ENCODE assay signal across 18 cellular contexts in genomic region chr17:80021600-80021999, GRCh38.
"Had no signal": no experiment of that assay in that cellular context is flagged by ENCODE, and none has a peak within 500 bp of the region (broad histone marks: within the 10 kb centered on the region; RNA-seq: fewer than 3 reads in every experiment).

No MANE protein-coding gene starts in this region.

- H3K27ac Mint-ChIP-seq: activated naive CD4-positive, alpha-beta T cell treated with anti-CD3 and anti-CD28 coated beads, Interleukin-2, amount 50 U/mL, for 24 hours; effector memory CD8-positive, alpha-beta T cell; natural killer cell had no signal

- H3K36me3 Mint-ChIP-seq: activated naive CD4-positive, alpha-beta T cell treated with anti-CD3 and anti-CD28 coated beads, Interleukin-2, amount 50 U/mL, for 24 hours; natural killer cell had no signal

- H3K9me3 ChIP-seq: lower lobe of right lung, sigmoid colon, spleen, vagina had no signal

- H3K9me3 Mint-ChIP-seq: activated naive CD4-positive, alpha-beta T cell treated with anti-CD3 and anti-CD28 coated beads, Interleukin-2, amount 50 U/mL, for 24 hours; effector memory CD8-positive, alpha-beta T cell; natural killer cell had no signal

- H3K4me1 ChIP-seq: foreskin keratinocyte, spleen had no signal

- DNase-seq: activated CD8-positive, alpha-beta memory T cell treated with anti-CD3 and anti-CD28 coated beads for 24 hours; activated CD8-positive, alpha-beta memory T cell treated with anti-CD3 and anti-CD28 coated beads, Interleukin-2, amount 50 U/mL, for 48 hours; activated gamma-delta T cell; effector memory CD8-positive, alpha-beta T cell; hippocampal formation; islet precursor cell; lower lobe of right lung; natural killer cell; nucleus accumbens; sigmoid colon; spleen; stimulated activated naive CD4-positive, alpha-beta T cell; T-helper 1 cell; T1000 had no signal

- H3K27me3 ChIP-seq: foreskin keratinocyte, sigmoid colon, spleen, vagina had no signal

- H3K4me3 Mint-ChIP-seq: activated naive CD4-positive, alpha-beta T cell treated with anti-CD3 and anti-CD28 coated beads, Interleukin-2, amount 50 U/mL, for 24 hours; effector memory CD8-positive, alpha-beta T cell; natural killer cell had no signal

- ATAC-seq: activated CD4-positive, CD25-positive, alpha-beta regulatory T cell treated with anti-CD3 and anti-CD28 coated beads, Interleukin-2, amount 50 U/mL, for 24 hours; effector memory CD8-positive, alpha-beta T cell; foreskin keratinocyte; lower lobe of right lung had no signal

- H3K36me3 ChIP-seq: lower lobe of right lung, sigmoid colon, spleen, vagina had no signal

- H3K27me3 Mint-ChIP-seq: activated naive CD4-positive, alpha-beta T cell treated with anti-CD3 and anti-CD28 coated beads, Interleukin-2, amount 50 U/mL, for 24 hours; effector memory CD8-positive, alpha-beta T cell had no signal

- H3K4me3 ChIP-seq: lower lobe of right lung, sigmoid colon, spleen, vagina had no signal

- H3K27ac ChIP-seq: foreskin keratinocyte, lower lobe of right lung, sigmoid colon, spleen, vagina had no signal

- H3K4me1 Mint-ChIP-seq: activated naive CD4-positive, alpha-beta T cell treated with anti-CD3 and anti-CD28 coated beads, Interleukin-2, amount 50 U/mL, for 24 hours; natural killer cell had no signal
